Comparison of ENCODE assay signal across 9 cellular contexts in the genomic region with DNA sequence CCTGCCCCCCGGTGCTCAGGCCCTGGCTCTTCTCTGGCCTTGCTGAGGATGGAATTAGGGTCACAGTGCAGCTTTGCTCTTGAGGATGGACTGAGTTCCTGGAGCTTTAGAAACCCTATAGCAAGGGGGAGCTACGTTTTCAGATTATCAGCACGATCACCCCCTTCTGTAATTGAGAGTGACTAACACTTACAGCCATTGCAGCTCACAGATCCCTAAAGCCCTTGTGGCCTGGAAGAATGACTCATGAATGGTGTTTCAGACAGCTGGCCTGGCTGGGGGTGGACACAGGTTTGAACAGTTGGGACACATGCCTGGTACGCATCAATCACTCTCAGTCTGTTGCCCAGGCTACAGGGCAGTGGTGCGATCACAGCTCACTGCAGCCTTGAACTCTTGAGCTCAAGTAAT.
DNase-seq lines count a peak whose midpoint lies in the region; FAIRE-seq and TF ChIP-seq lines count a peak whose summit lies in the region.
"Had no signal": no experiment of that assay in that cellular context is flagged by ENCODE, and none has a peak within 500 bp of the region (broad histone marks: within the 10 kb centered on the region; RNA-seq: fewer than 3 reads in every experiment).

No MANE protein-coding gene starts in this region.

- DNase-seq in DMS 273 (lab: John Stamatoyannopoulos, UW; ENCODE audit: unreplicated experiment) (peak; percentile 86), NCI-H510A treated with DMSO at 0.1 percent for 48 hours (lab: John Stamatoyannopoulos, UW) (peak; percentile 60), H1 (ENCODE audit: low read depth in 1 of 2, low spot score in 2 of 2) (no peak), nephron progenitor cell (peak; percentile 22), anterior cingulate cortex (lab: John Stamatoyannopoulos, UW) (no peak), midbrain (lab: John Stamatoyannopoulos, UW) (no peak), HuH-7 (ENCODE audit: low spot score) (no peak)
- no peak for DNase-seq in central memory CD4-positive, alpha-beta T cell

- H3K4me3 Mint-ChIP-seq in nephron progenitor cell: no peak overlapping the region

- no peak overlapping the region; the same call in 1 of the 2 replicates for H4K8ac ChIP-seq in H1 (ENCODE audit: extremely low read depth, insufficient read depth, low read length)

- H3K79me1 ChIP-seq in H1 (ENCODE audit: low read depth, low read length): no peaks in the 10 kb centered on the region

- H3K9ac ChIP-seq in H1 (replicated peaks in 1 of 4; ENCODE audit: extremely low read depth in 1 of 4, low read depth in 3 of 4, low read length in 3 of 4): no peak overlapping the region; a peak in 1 of 7 replicates

- no peak overlapping the region for H2BK12ac ChIP-seq in H1 (ENCODE audit: low read depth, low read length)

- peak overlapping the region; percentile 10; the same call in 1 of the 2 replicates for H2BK15ac ChIP-seq in H1 (ENCODE audit: low read length)

- no peak overlapping the region for H3K27ac ChIP-seq in H1 (ENCODE audit: low read depth, low read length)

- CTCF ChIA-PET in H1 (lab: Charles Lee; ENCODE audit: partially characterized antibody): interaction anchor here (0.6 to 3.6 kb wide), 27 partner anchors 8 to 1011 kb away, joined by 3 to 32 read pairs (median 3); a partner anchor contains a TSS

- no peak for TF ChIP-seq CTCF in H1 (IDR thresholded peaks at IDR 0.05; ENCODE audit: control extremely low read depth in 1 of 3, insufficient read depth in 1 of 3, low read depth in 1 of 3, low read length in 3 of 3)
- no peak for TF ChIP-seq CTCF in nephron progenitor cell (IDR thresholded peaks at IDR 0.05)

- no peaks in the 10 kb centered on the region for H3K27me3 ChIP-seq in H1 (replicated peaks in 1 of 4; ENCODE audit: control insufficient read depth in 3 of 4, extremely low read depth in 1 of 4, insufficient read depth in 3 of 4, low read length in 3 of 4)

- H4K20me1 ChIP-seq in H1 (replicated peaks in 1 of 2; ENCODE audit: control insufficient read depth in 1 of 2, insufficient read depth in 2 of 2, low read length in 2 of 2): no peaks in the 10 kb centered on the region

- no peak overlapping the region for H4K91ac ChIP-seq in H1 (replicated peaks; ENCODE audit: insufficient read length, low read length)

- H2BK20ac ChIP-seq in H1 (ENCODE audit: low read length): no peak overlapping the region

- H3K4me1 ChIP-seq in H1 (replicated peaks in 1 of 4; ENCODE audit: control insufficient read depth in 3 of 4, insufficient read depth in 4 of 4, low read length in 3 of 4): peaks cover 0 to 3% (median 1%) of the 10 kb centered on the region in 4 experiments; a peak in 4 of 7 replicates

- peak overlapping the region; percentile 55 for H3K27ac Mint-ChIP-seq in nephron progenitor cell

- no peaks in the 10 kb centered on the region for H3K23me2 ChIP-seq in H1 (ENCODE audit: low read depth, low read length)

- H2BK5ac ChIP-seq in H1 (ENCODE audit: low read depth, low read length): no peak overlapping the region

- no peak for TF ChIP-seq RAD21 in H1 (IDR thresholded peaks at IDR 0.05 in 1 of 2, conservative IDR thresholded peaks at IDR 0.05 in 1 of 2; ENCODE audit: low read depth in 2 of 2, low read length in 2 of 2)

- H3K4ac ChIP-seq in H1 (replicated peaks; ENCODE audit: insufficient read length, low read depth, low read length): no peak overlapping the region

- no peak overlapping the region for H3K23ac ChIP-seq in H1 (ENCODE audit: insufficient read length)

- H3K79me2 ChIP-seq in H1 (ENCODE audit: control insufficient read depth in 1 of 2, insufficient read depth in 2 of 2, low read length in 2 of 2): no peaks in the 10 kb centered on the region

- peaks cover 31% of the 10 kb centered on the region for H3K9me3 Mint-ChIP-seq in nephron progenitor cell

- no peak overlapping the region for H2AK5ac ChIP-seq in H1 (ENCODE audit: low read depth, low read length)

- H3K36me3 Mint-ChIP-seq in nephron progenitor cell (ENCODE audit: low read depth): peaks cover 5% of the 10 kb centered on the region

- H3K9me3 ChIP-seq in H1 (ENCODE audit: insufficient read depth in 2 of 2, low read depth in 1 of 2, low read length in 1 of 2): no peaks in the 10 kb centered on the region

- no peaks in the 10 kb centered on the region for H3K36me3 ChIP-seq in H1 (ENCODE audit: control insufficient read depth in 2 of 4, insufficient read depth in 4 of 4, low read length in 3 of 4)

- peaks cover 52% of the 10 kb centered on the region for H3K4me1 Mint-ChIP-seq in nephron progenitor cell

- no peak overlapping the region for H3K56ac ChIP-seq in H1 (replicated peaks; ENCODE audit: insufficient read length, low read depth, low read length)

- no peak overlapping the region for H3K4me2 ChIP-seq in H1 (ENCODE audit: insufficient read depth in 1 of 2, low read depth in 2 of 2, low read length in 2 of 2)

- 83% methylated on average over 5 of the region's 5 CpGs; no CpG with 5 or more reads in 1 of the 2 experiments for WGBS in H1 (ENCODE audit: extremely low coverage in 1 of 2, insufficient coverage in 1 of 2, insufficient read length in 1 of 2, insufficient replicate concordance in 2 of 2, low coverage in 1 of 2, low lambda C conversion rate in 2 of 2, missing lambda C conversion rate in 1 of 2), 2 experiments

- H3K18ac ChIP-seq in H1 (ENCODE audit: extremely low read depth, low read length): no peak overlapping the region

- H2AFZ ChIP-seq in H1 (ENCODE audit: low read length): no peak overlapping the region

- H3K27me3 Mint-ChIP-seq in nephron progenitor cell (ENCODE audit: low read depth, poor library complexity): no peaks in the 10 kb centered on the region

- H2BK120ac ChIP-seq in H1 (replicated peaks; ENCODE audit: low read depth, low read length): no peak overlapping the region

- no peak overlapping the region for H3K4me3 ChIP-seq in H1 (ENCODE audit: extremely low read depth in 1 of 4, insufficient read depth in 2 of 4, low read depth in 3 of 4, low read length in 4 of 4)

- H4K5ac ChIP-seq in H1 (ENCODE audit: insufficient read length, low read depth, low read length): no peak overlapping the region

- no peak overlapping the region for H3K14ac ChIP-seq in H1 (ENCODE audit: insufficient read length)

- FAIRE-seq in H1 (lab: Jason Lieb, UNC): no peak
- FAIRE-seq: TTC549 had no signal

- no peak for TF ChIP-seq POLR2A in H1 (IDR thresholded peaks at IDR 0.05; ENCODE audit: control extremely low read depth in 1 of 2, low read depth in 2 of 2, low read length in 2 of 2)

- POLR2A ChIA-PET in H1 (lab: Charles Lee; ENCODE audit: partially characterized antibody): interaction anchor here (1.6 to 2.5 kb wide), 2 partner anchors 8 to 266 kb away, joined by 3 to 12 read pairs; no protein-coding TSS in a partner anchor

- no peak for TF ChIP-seq EP300 in H1 (IDR thresholded peaks at IDR 0.05; ENCODE audit: borderline replicate concordance in 1 of 2, low read depth in 2 of 2, low read length in 2 of 2)

TF ChIP-seq in H1, 55 proteins besides CTCF, POLR2A, EP300 and RAD21:
- TF ChIP-seq CHD1 (IDR thresholded peaks at IDR 0.05; ENCODE audit: low read depth, low read length): no peak
- TF ChIP-seq NRF1 (IDR thresholded peaks at IDR 0.05; ENCODE audit: low read depth, low read length): no peak
- TF ChIP-seq RXRA (IDR thresholded peaks at IDR 0.05; ENCODE audit: insufficient read depth, low read depth, low read length): no peak
- TF ChIP-seq SIN3A (conservative IDR thresholded peaks at IDR 0.05 in 1 of 2, IDR thresholded peaks at IDR 0.05 in 1 of 2; ENCODE audit: low read depth in 1 of 2, low read length in 2 of 2): no peak
- TF ChIP-seq JUN (IDR thresholded peaks at IDR 0.05; ENCODE audit: low read depth, low read length): no peak
- TF ChIP-seq RNF2 (IDR thresholded peaks at IDR 0.05; ENCODE audit: borderline replicate concordance, low read depth, low read length, missing control alignments, poor library complexity, severe bottlenecking): no peak
- no peak for TF ChIP-seq RFX5 (IDR thresholded peaks at IDR 0.05; ENCODE audit: borderline replicate concordance, low read depth, low read length)
- TF ChIP-seq CREB1 (IDR thresholded peaks at IDR 0.05): no peak
- TF ChIP-seq, protein P1, sequence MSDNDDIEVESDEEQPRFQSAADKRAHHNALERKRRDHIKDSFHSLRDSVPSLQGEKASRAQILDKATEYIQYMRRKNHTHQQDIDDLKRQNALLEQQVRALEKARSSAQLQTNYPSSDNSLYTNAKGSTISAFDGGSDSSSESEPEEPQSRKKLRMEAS (IDR thresholded peaks at IDR 0.05): no peak
TF ChIP-seq in H1: peak in this region for 0.

Comparison
In these comparisons a context has a peak if more than half of its experiments do, and no peak if none do; other contexts are left out.
1. DNase-seq: peak in DMS 273 (single experiment), NCI-H510A treated with DMSO at 0.1 percent for 48 hours (single experiment) and nephron progenitor cell (single experiment); none in H1 (0 of 2), anterior cingulate cortex (0 of 58), central memory CD4-positive, alpha-beta T cell (single experiment), midbrain (single experiment) and HuH-7 (single experiment).